In genomic region chr1:89540406-89540970, GRCh38 we compare ENCODE assay signal across 15 cellular contexts. TPM values are rescaled to one million over a fixed set of nuclear protein-coding genes. Genes with fewer than 3 reads are reported as not detected.
DNase-seq lines count a peak whose midpoint lies in the region; ATAC-seq, FAIRE-seq and TF ChIP-seq lines count a peak whose summit lies in the region.
"Had no signal": no experiment of that assay in that cellular context is flagged by ENCODE, and none has a peak within 500 bp of the region (broad histone marks: within the 10 kb centered on the region; RNA-seq: fewer than 3 reads in every experiment).

No MANE protein-coding gene starts in this region.

- H3K4me1 Mint-ChIP-seq in T-helper 1 cell treated with Interleukin-12 subunit alpha and Interleukin-12 subunit beta and Interleukin-4 antibody, amounts not matched to agents 30 μg/mL and 1 μg/mL, for 36 hours (ENCODE audit: low read depth): peaks cover 51% of the 10 kb centered on the region
- peaks cover 10% of the 10 kb centered on the region for H3K4me1 Mint-ChIP-seq in neural progenitor cell

- no peaks in the 10 kb centered on the region for H3K27me3 Mint-ChIP-seq in T-helper 1 cell treated with Interleukin-12 subunit alpha and Interleukin-12 subunit beta and Interleukin-4 antibody, amounts not matched to agents 30 μg/mL and 1 μg/mL, for 36 hours (ENCODE audit: low read depth)
- no peaks in the 10 kb centered on the region for H3K27me3 Mint-ChIP-seq in neural progenitor cell (ENCODE audit: insufficient read depth, low read depth)

- peaks cover 21% of the 10 kb centered on the region for H3K36me3 Mint-ChIP-seq in T-helper 1 cell treated with Interleukin-12 subunit alpha and Interleukin-12 subunit beta and Interleukin-4 antibody, amounts not matched to agents 30 μg/mL and 1 μg/mL, for 36 hours (ENCODE audit: low read depth)
- peaks cover 12% of the 10 kb centered on the region for H3K36me3 Mint-ChIP-seq in neural progenitor cell

- H3F3A ChIP-seq in neural progenitor cell (ENCODE audit: low read depth): peaks cover 9% of the 10 kb centered on the region

- TF ChIP-seq CTCF in neural progenitor cell (IDR thresholded peaks at IDR 0.05): no peak

- H3K9ac ChIP-seq in neural progenitor cell: no peak overlapping the region

- H3K9me3 ChIP-seq in neural progenitor cell (ENCODE audit: low read depth): no peaks in the 10 kb centered on the region
- H3K9me3 ChIP-seq: lower lobe of right lung, neutrophil, suprapubic skin had no signal

- H3K27ac Mint-ChIP-seq in T-helper 1 cell treated with Interleukin-12 subunit alpha and Interleukin-12 subunit beta and Interleukin-4 antibody, amounts not matched to agents 30 μg/mL and 1 μg/mL, for 36 hours: peak overlapping the region; percentile 62
- no peak overlapping the region for H3K27ac Mint-ChIP-seq in neural progenitor cell

- H3K27ac ChIP-seq in neural progenitor cell: peak overlapping the region; percentile 49
- H3K27ac ChIP-seq: lower lobe of right lung, neutrophil, suprapubic skin had no signal

- peak overlapping the region; percentile 0 for H3K4me2 ChIP-seq in neural progenitor cell

- no peaks in the 10 kb centered on the region for H3K9me3 Mint-ChIP-seq in T-helper 1 cell treated with Interleukin-12 subunit alpha and Interleukin-12 subunit beta and Interleukin-4 antibody, amounts not matched to agents 30 μg/mL and 1 μg/mL, for 36 hours
- no peaks in the 10 kb centered on the region for H3K9me3 Mint-ChIP-seq in neural progenitor cell

- peaks cover 14% of the 10 kb centered on the region for H3K4me1 ChIP-seq in neural progenitor cell

- H4K20me1 ChIP-seq in neural progenitor cell (ENCODE audit: low read depth): peaks cover 18% of the 10 kb centered on the region

- ATAC-seq in GM21825 (IDR thresholded peaks at IDR 0.05; ENCODE audit: unreplicated experiment): no peak
- ATAC-seq: lower lobe of right lung had no signal

- no peaks in the 10 kb centered on the region for H3K36me3 ChIP-seq in neural progenitor cell
- H3K36me3 ChIP-seq: lower lobe of right lung, neutrophil, suprapubic skin had no signal

- peaks cover 96% of the 10 kb centered on the region for H3K79me2 ChIP-seq in neural progenitor cell (ENCODE audit: low read depth)

- H3K27me3 ChIP-seq in neural progenitor cell: no peaks in the 10 kb centered on the region
- H3K27me3 ChIP-seq: neutrophil, suprapubic skin had no signal

- no peak overlapping the region for H2AFZ ChIP-seq in neural progenitor cell (replicated peaks)

- H3K4me3 ChIP-seq in neural progenitor cell: no peak overlapping the region
- H3K4me3 ChIP-seq: lower lobe of right lung, suprapubic skin had no signal

- no peak for DNase-seq in T-helper 1 cell
- no peak for DNase-seq in GM19239 (ENCODE audit: insufficient read length, low spot score)
- DNase-seq in activated T-cell treated with anti-CD3 and anti-CD28 coated beads, Interleukin-2, amount 50 U/mL, for 48 hours: peak; percentile 51 to 61
- DNase-seq in neural progenitor cell (ENCODE audit: low spot score): no peak
- DNase-seq in LoVo (ENCODE audit: low spot score): no peak
- no peak for DNase-seq in NCI-H345 treated with DMSO at 0.1 percent for 48 hours (lab: John Stamatoyannopoulos, UW; ENCODE audit: unreplicated experiment)
- DNase-seq: lower lobe of right lung, NCI-H1694, NCI-H526 treated with DMSO at 0.1 percent for 48 hours had no signal

- FAIRE-seq in GM19239 (lab: Jason Lieb, UNC): peak; percentile 64
- FAIRE-seq: astrocyte, RCC 7860 had no signal

- no peak overlapping the region for H3K4me3 Mint-ChIP-seq in T-helper 1 cell treated with Interleukin-12 subunit alpha and Interleukin-12 subunit beta and Interleukin-4 antibody, amounts not matched to agents 30 μg/mL and 1 μg/mL, for 36 hours
- no peak overlapping the region for H3K4me3 Mint-ChIP-seq in neural progenitor cell

RNA-seq across cellular contexts. Expression of gene LRRC8B, which starts 15.9 kb away (rescaled TPM):
- 28.4 and 37.3 TPM in 2 replicates for total RNA-seq in neural progenitor cell (ENCODE audit: low replicate concordance)

Comparison
In these comparisons a context has a peak if more than half of its experiments do, and no peak if none do; other contexts are left out.
1. DNase-seq: peak in activated T-cell treated with anti-CD3 and anti-CD28 coated beads, Interleukin-2, amount 50 U/mL, for 48 hours (2 of 2); none in T-helper 1 cell (0 of 5), GM19239 (single experiment), neural progenitor cell (single experiment), LoVo (single experiment) and NCI-H345 treated with DMSO at 0.1 percent for 48 hours (single experiment).